Comparison of ENCODE assay signal across 1 cellular context in the genomic region with DNA sequence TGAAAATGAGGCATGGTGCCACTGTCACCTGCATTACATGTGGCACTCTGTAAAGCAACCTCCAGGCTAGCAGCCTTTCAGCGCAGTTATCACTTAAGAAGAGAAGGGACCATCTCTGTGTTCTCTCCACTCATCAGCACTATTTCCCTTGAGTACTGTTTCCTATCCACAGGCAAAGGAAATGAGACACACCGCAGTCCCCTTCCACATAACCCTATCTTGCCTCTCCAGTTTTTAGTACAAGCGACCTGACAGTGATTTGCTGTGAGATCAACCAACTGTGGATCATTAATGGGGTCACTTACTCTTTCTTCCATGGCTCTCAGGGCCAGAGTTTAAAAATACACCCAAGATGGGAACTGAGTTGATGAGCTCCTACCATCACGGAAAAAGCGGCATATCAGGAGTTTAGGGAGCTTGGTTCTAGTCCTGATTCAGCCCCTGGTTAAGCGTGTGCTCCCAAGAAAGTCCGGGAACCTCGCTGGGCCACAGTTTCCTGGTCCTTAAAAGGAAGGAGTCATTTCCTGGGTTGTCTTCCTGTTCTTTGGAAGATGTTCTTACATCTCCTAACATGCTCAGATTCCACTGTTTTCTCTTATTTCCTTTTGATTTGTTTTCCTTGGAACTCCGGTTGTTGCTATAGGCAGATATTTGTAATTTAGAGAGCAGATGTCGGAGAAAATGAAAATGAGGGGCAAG.
TF ChIP-seq lines count a peak whose summit lies in the region.

No MANE protein-coding gene starts in this region.

TF ChIP-seq in endothelial cell of umbilical vein, 7 proteins besides CTCF, POLR2A, EP300 and RAD21:
- TF ChIP-seq, protein P1, sequence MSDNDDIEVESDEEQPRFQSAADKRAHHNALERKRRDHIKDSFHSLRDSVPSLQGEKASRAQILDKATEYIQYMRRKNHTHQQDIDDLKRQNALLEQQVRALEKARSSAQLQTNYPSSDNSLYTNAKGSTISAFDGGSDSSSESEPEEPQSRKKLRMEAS (IDR thresholded peaks at IDR 0.05; ENCODE audit: insufficient read depth, insufficient read length): no peak
- no peak for TF ChIP-seq MYC (IDR thresholded peaks at IDR 0.05; ENCODE audit: low read depth, low read length)
- no peak for TF ChIP-seq FOS (IDR thresholded peaks at IDR 0.05; ENCODE audit: borderline replicate concordance, insufficient read depth, low read length)
- no peak for TF ChIP-seq EZH2 (IDR thresholded peaks at IDR 0.05; ENCODE audit: borderline replicate concordance, low read depth, low read length, severe bottlenecking)
- no peak for TF ChIP-seq POLR2AphosphoS5 (IDR thresholded peaks at IDR 0.05; ENCODE audit: insufficient read depth, low read depth, low read length)
- TF ChIP-seq GATA2 (IDR thresholded peaks at IDR 0.05; ENCODE audit: insufficient read depth, insufficient read length, low read depth, low read length): no peak
- TF ChIP-seq JUN (IDR thresholded peaks at IDR 0.05; ENCODE audit: borderline replicate concordance, insufficient read depth, insufficient read length, low read depth): no peak
